Comparison of ENCODE assay signal across 21 cellular contexts in the genomic region with DNA sequence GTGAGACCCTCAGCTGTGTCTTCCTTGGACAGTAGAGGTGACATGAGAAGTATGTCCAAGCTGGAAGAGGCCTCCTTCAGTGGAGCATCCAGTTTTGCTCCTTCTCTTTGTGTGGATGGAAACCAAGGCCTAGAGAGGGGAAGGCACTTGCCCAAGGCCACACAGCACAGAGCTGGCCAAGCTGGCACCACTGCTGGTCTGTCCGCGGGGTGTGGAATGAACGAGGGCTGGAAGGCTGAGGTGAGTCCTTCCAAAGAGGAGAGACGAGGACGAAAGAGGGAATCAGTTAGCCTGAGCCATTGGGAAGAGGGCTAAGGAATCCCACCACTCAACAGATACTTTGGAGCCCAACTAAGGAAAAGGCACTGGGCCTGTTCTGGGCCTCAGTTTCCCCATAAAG. TPM values are rescaled to one million over a fixed set of nuclear protein-coding genes. Genes with fewer than 3 reads are reported as not detected.
DNase-seq lines count a peak whose midpoint lies in the region; ATAC-seq, FAIRE-seq and TF ChIP-seq lines count a peak whose summit lies in the region.
"Had no signal": no experiment of that assay in that cellular context is flagged by ENCODE, and none has a peak within 500 bp of the region (broad histone marks: within the 10 kb centered on the region; RNA-seq: fewer than 3 reads in every experiment).

No MANE protein-coding gene starts in this region.

- no peak for DNase-seq in CD4-positive, CD25-positive, alpha-beta regulatory T cell
- no peak for DNase-seq in H9
- no peak for DNase-seq in H1 (ENCODE audit: low read depth in 1 of 2, low spot score in 2 of 2)
- DNase-seq in NCI-H2081 (lab: John Stamatoyannopoulos, UW) = no peak
- no peak for DNase-seq in medulla oblongata (ENCODE audit: extremely low spot score)
- no peak for DNase-seq in smooth muscle cell (lab: John Stamatoyannopoulos, UW; ENCODE audit: unreplicated experiment)
- no peak for DNase-seq in colonic mucosa
- DNase-seq: activated T-cell treated with anti-CD3 and anti-CD28 coated beads, Interleukin-2, amount 50 U/mL, for 24 hours; BE2C; dermis blood vessel endothelial cell; foreskin fibroblast; GF-D8; NCI-H526 treated with DMSO at 0.1 percent for 48 hours; T-helper 1 cell had no signal

- H3K4ac ChIP-seq in H9 (ENCODE audit: low read depth, low read length) (no peak overlapping the region), H1 (replicated peaks; ENCODE audit: insufficient read length, low read depth, low read length) (no peak overlapping the region)

- no peak overlapping the region for H3K9ac ChIP-seq in H9 (ENCODE audit: extremely low read depth, insufficient read length, low read length)
- 0 out of 7 replicates have a peak overlapping the region, but pooled peaks of 1 of the 4 experiments have one; percentile 8 for H3K9ac ChIP-seq in H1 (replicated peaks in 1 of 4; ENCODE audit: extremely low read depth in 1 of 4, low read depth in 3 of 4, low read length in 3 of 4)
- H3K9ac ChIP-seq in parathyroid adenoma = no peak overlapping the region
- no peak overlapping the region for H3K9ac ChIP-seq in smooth muscle cell (ENCODE audit: low read depth)
- H3K9ac ChIP-seq in colonic mucosa (ENCODE audit: low read depth in 2 of 2, low read length in 2 of 2) = no peak overlapping the region

- no peak overlapping the region for H3K4me3 ChIP-seq in CD4-positive, CD25-positive, alpha-beta regulatory T cell (ENCODE audit: low read depth, low read length)
- H3K4me3 ChIP-seq in H1 (ENCODE audit: extremely low read depth in 1 of 4, insufficient read depth in 2 of 4, low read depth in 3 of 4, low read length in 4 of 4) = no peak overlapping the region
- H3K4me3 ChIP-seq in parathyroid adenoma (ENCODE audit: low read depth, low read length) = no peak overlapping the region
- no peak overlapping the region for H3K4me3 ChIP-seq in smooth muscle cell
- no peak overlapping the region for H3K4me3 ChIP-seq in colonic mucosa
- H3K4me3 ChIP-seq: breast epithelium, HAP-1, right atrium auricular region had no signal

- no peaks in the 10 kb centered on the region for H3K36me3 ChIP-seq in CD4-positive, CD25-positive, alpha-beta regulatory T cell (ENCODE audit: control insufficient read depth, insufficient read depth, low read length)
- H3K36me3 ChIP-seq in H1 (ENCODE audit: control insufficient read depth in 2 of 4, insufficient read depth in 4 of 4, low read length in 3 of 4) = no peaks in the 10 kb centered on the region
- H3K36me3 ChIP-seq in parathyroid adenoma (ENCODE audit: control insufficient read depth, insufficient read depth, low read length) = no peaks in the 10 kb centered on the region
- no peaks in the 10 kb centered on the region for H3K36me3 ChIP-seq in smooth muscle cell (ENCODE audit: low read depth)
- no peaks in the 10 kb centered on the region for H3K36me3 ChIP-seq in colonic mucosa
- H3K36me3 ChIP-seq: BE2C, breast epithelium, HAP-1, neutrophil, right atrium auricular region had no signal

- ATAC-seq in CD4-positive, CD25-positive, alpha-beta regulatory T cell (ENCODE audit: low read depth in 2 of 2) = no peak

- peaks cover 10% of the 10 kb centered on the region for H3F3A ChIP-seq in smooth muscle cell (ENCODE audit: low read depth)

- no peak overlapping the region for H2BK15ac ChIP-seq in H9 (ENCODE audit: low read depth, low read length)
- peak overlapping the region; percentile 88 for H2BK15ac ChIP-seq in H1 (ENCODE audit: low read length)

- CTCF ChIA-PET in H1 (lab: Charles Lee; ENCODE audit: partially characterized antibody) = interaction anchor here (0.6 to 2.4 kb wide), 7 partner anchors 12 to 266 kb away, joined by 3 to 13 read pairs (median 3); no protein-coding TSS in a partner anchor

- H3K36me3 Mint-ChIP-seq in CD4-positive, CD25-positive, alpha-beta regulatory T cell = peaks cover 31% of the 10 kb centered on the region
- peaks cover 0 to 2% (median 0%) of the 10 kb centered on the region in 3 experiments; a peak in 2 of 7 replicates for H3K36me3 Mint-ChIP-seq in H9 (ENCODE audit: insufficient read depth in 1 of 3, low read depth in 3 of 3)
- H3K36me3 Mint-ChIP-seq: mesothelial cell of epicardium had no signal

- H3K56ac ChIP-seq in H9 (ENCODE audit: insufficient read length, low read depth, low read length) (no peak overlapping the region), H1 (replicated peaks; ENCODE audit: insufficient read length, low read depth, low read length) (no peak overlapping the region)

- intact Hi-C loops in colonic mucosa (cut with DNase I) = no loop called here

- H4K5ac ChIP-seq in H9 (ENCODE audit: insufficient read length, low read depth, low read length) = no peak overlapping the region
- H4K5ac ChIP-seq in H1 (ENCODE audit: insufficient read length, low read depth, low read length) = no peak overlapping the region

- H3K4me1 ChIP-seq in CD4-positive, CD25-positive, alpha-beta regulatory T cell (ENCODE audit: control insufficient read depth, insufficient read depth, low read length, poor library complexity, severe bottlenecking) = peaks cover 44% of the 10 kb centered on the region
- no peaks in the 10 kb centered on the region for H3K4me1 ChIP-seq in H9 (ENCODE audit: insufficient read depth, low read length)
- peaks cover 0 to 9% (median 3%) of the 10 kb centered on the region in 4 experiments; a peak in 4 of 7 replicates for H3K4me1 ChIP-seq in H1 (replicated peaks in 1 of 4; ENCODE audit: control insufficient read depth in 3 of 4, insufficient read depth in 4 of 4, low read length in 3 of 4)
- H3K4me1 ChIP-seq in parathyroid adenoma = peaks cover 33% of the 10 kb centered on the region
- H3K4me1 ChIP-seq in smooth muscle cell (ENCODE audit: low read depth) = peaks cover 19% of the 10 kb centered on the region
- H3K4me1 ChIP-seq in colonic mucosa = peaks cover 16% of the 10 kb centered on the region

- peak overlapping the region in 2 of 3 donors; percentile 69 to 96 for H3K27ac Mint-ChIP-seq in CD4-positive, CD25-positive, alpha-beta regulatory T cell
- no peak overlapping the region; a peak in 1 of 7 replicates for H3K27ac Mint-ChIP-seq in H9
- H3K27ac Mint-ChIP-seq: mesothelial cell of epicardium had no signal

- no peaks in the 10 kb centered on the region for H3K27me3 ChIP-seq in CD4-positive, CD25-positive, alpha-beta regulatory T cell (ENCODE audit: control insufficient read depth, insufficient read depth, low read length)
- no peaks in the 10 kb centered on the region for H3K27me3 ChIP-seq in H9 (ENCODE audit: insufficient read depth, low read length)
- no peaks in the 10 kb centered on the region for H3K27me3 ChIP-seq in H1 (replicated peaks in 1 of 4; ENCODE audit: control insufficient read depth in 3 of 4, extremely low read depth in 1 of 4, insufficient read depth in 3 of 4, low read length in 3 of 4)
- H3K27me3 ChIP-seq in parathyroid adenoma (ENCODE audit: control insufficient read depth, insufficient read depth, low read length) = no peaks in the 10 kb centered on the region
- H3K27me3 ChIP-seq in smooth muscle cell (ENCODE audit: low read depth) = no peaks in the 10 kb centered on the region
- H3K27me3 ChIP-seq in colonic mucosa = no peaks in the 10 kb centered on the region
- H3K27me3 ChIP-seq: BE2C, breast epithelium, right atrium auricular region had no signal

- no CpG with 5 or more reads among the region's 5 CpGs for WGBS in H9 (ENCODE audit: extremely low coverage, insufficient read length, low lambda C conversion rate)
- 97% methylated on average over 5 of the region's 5 CpGs; no CpG with 5 or more reads in 1 of the 2 experiments for WGBS in H1 (ENCODE audit: extremely low coverage in 1 of 2, insufficient coverage in 1 of 2, insufficient read length in 1 of 2, insufficient replicate concordance in 2 of 2, low coverage in 1 of 2, low lambda C conversion rate in 2 of 2, missing lambda C conversion rate in 1 of 2), 2 experiments
- WGBS in smooth muscle cell (ENCODE audit: low lambda C conversion rate) = 100% methylated on average over 5 of the region's 5 CpGs

- H3K23me2 ChIP-seq in H9 (ENCODE audit: insufficient read length, low read depth, low read length, poor library complexity, severe bottlenecking) (no peaks in the 10 kb centered on the region), H1 (ENCODE audit: low read depth, low read length) (peaks cover 20% of the 10 kb centered on the region; the same call in 1 of the 2 replicates)

- H3K79me1 ChIP-seq in H9 (ENCODE audit: insufficient read depth, low read depth, low read length, poor library complexity, severe bottlenecking) (no peaks in the 10 kb centered on the region), H1 (ENCODE audit: low read depth, low read length) (no peaks in the 10 kb centered on the region)

- 0 out of 2 replicates have a peak overlapping the region, but pooled peaks have one; percentile 51 for H3K14ac ChIP-seq in H9 (ENCODE audit: insufficient read depth, low read length)
- no peak overlapping the region for H3K14ac ChIP-seq in H1 (ENCODE audit: insufficient read length)

- H4K8ac ChIP-seq in H9 (replicated peaks; ENCODE audit: insufficient read length, low read depth, low read length) (no peak overlapping the region), H1 (ENCODE audit: extremely low read depth, insufficient read depth, low read length) (peak overlapping the region; percentile 59; the same call in 1 of the 2 replicates)

- peak overlapping the region in 2 of 4 donors; percentile 13 to 40 for H3K4me3 Mint-ChIP-seq in CD4-positive, CD25-positive, alpha-beta regulatory T cell
- no peak overlapping the region for H3K4me3 Mint-ChIP-seq in H9
- H3K4me3 Mint-ChIP-seq: activated CD8-positive, alpha-beta T cell treated with anti-CD3 and anti-CD28 coated beads for 36 hours; activated T-cell treated with anti-CD3 and anti-CD28 coated beads, Interleukin-2, amount 50 U/mL, for 24 hours; mesothelial cell of epicardium had no signal

- H2BK5ac ChIP-seq in H9 (ENCODE audit: insufficient read length, low read length) (no peak overlapping the region), H1 (ENCODE audit: low read depth, low read length) (0 out of 2 replicates have a peak overlapping the region, but pooled peaks have one; percentile 35)

- H3K23ac ChIP-seq in H9 (ENCODE audit: insufficient read length, low read depth, low read length) (no peak overlapping the region), H1 (ENCODE audit: insufficient read length) (no peak overlapping the region)

- H3K9me3 Mint-ChIP-seq in CD4-positive, CD25-positive, alpha-beta regulatory T cell = no peaks in the 10 kb centered on the region
- no peaks in the 10 kb centered on the region for H3K9me3 Mint-ChIP-seq in H9
- H3K9me3 Mint-ChIP-seq: activated CD8-positive, alpha-beta T cell treated with anti-CD3 and anti-CD28 coated beads for 36 hours; activated T-cell treated with anti-CD3 and anti-CD28 coated beads, Interleukin-2, amount 50 U/mL, for 24 hours; mesothelial cell of epicardium had no signal

- H3K9me3 ChIP-seq in CD4-positive, CD25-positive, alpha-beta regulatory T cell (ENCODE audit: control insufficient read depth in 2 of 2, low read length in 2 of 2) = no peaks in the 10 kb centered on the region
- no peaks in the 10 kb centered on the region for H3K9me3 ChIP-seq in H9 (ENCODE audit: control insufficient read depth, low read depth, low read length)
- no peaks in the 10 kb centered on the region for H3K9me3 ChIP-seq in H1 (ENCODE audit: insufficient read depth in 2 of 2, low read depth in 1 of 2, low read length in 1 of 2)
- no peaks in the 10 kb centered on the region for H3K9me3 ChIP-seq in parathyroid adenoma (ENCODE audit: control insufficient read depth, low read length)
- no peaks in the 10 kb centered on the region for H3K9me3 ChIP-seq in smooth muscle cell (replicated peaks; ENCODE audit: low read depth)
- H3K9me3 ChIP-seq in colonic mucosa = no peaks in the 10 kb centered on the region
- H3K9me3 ChIP-seq: BE2C, breast epithelium, HAP-1, neutrophil, right atrium auricular region had no signal

- TF ChIP-seq RAD21 in H1 (IDR thresholded peaks at IDR 0.05 in 1 of 2, conservative IDR thresholded peaks at IDR 0.05 in 1 of 2; ENCODE audit: low read depth in 2 of 2, low read length in 2 of 2) = no peak

- no peak for TF ChIP-seq POLR2A in H1 (IDR thresholded peaks at IDR 0.05; ENCODE audit: control extremely low read depth in 1 of 2, low read depth in 2 of 2, low read length in 2 of 2)

- H2AFZ ChIP-seq in H9 (ENCODE audit: low read length) = no peak overlapping the region
- no peak overlapping the region for H2AFZ ChIP-seq in H1 (ENCODE audit: low read length)
- peak overlapping the region; percentile 56 for H2AFZ ChIP-seq in parathyroid adenoma
- no peak overlapping the region for H2AFZ ChIP-seq in smooth muscle cell (ENCODE audit: low read depth)

- no peaks in the 10 kb centered on the region for H4K20me1 ChIP-seq in H9 (ENCODE audit: control insufficient read depth, insufficient read depth, insufficient read length)
- H4K20me1 ChIP-seq in H1 (replicated peaks in 1 of 2; ENCODE audit: control insufficient read depth in 1 of 2, insufficient read depth in 2 of 2, low read length in 2 of 2) = peaks cover 0 to 9% of the 10 kb centered on the region in 2 experiments
- H4K20me1 ChIP-seq in smooth muscle cell (ENCODE audit: low read depth) = no peaks in the 10 kb centered on the region

- no peak overlapping the region for H3K4me2 ChIP-seq in H9 (ENCODE audit: insufficient read depth, insufficient read length, low read length)
- no peak overlapping the region for H3K4me2 ChIP-seq in H1 (ENCODE audit: insufficient read depth in 1 of 2, low read depth in 2 of 2, low read length in 2 of 2)
- H3K4me2 ChIP-seq in parathyroid adenoma (ENCODE audit: low read length) = peak overlapping the region; percentile 70
- H3K4me2 ChIP-seq in smooth muscle cell = no peak overlapping the region

- POLR2A ChIA-PET in H1 (lab: Charles Lee; ENCODE audit: partially characterized antibody) = interaction anchor here (1.1 kb wide), 2 partner anchors 8 to 10 kb away, joined by 3 to 4 read pairs; no protein-coding TSS in a partner anchor

- TF ChIP-seq EP300 in H1 (IDR thresholded peaks at IDR 0.05; ENCODE audit: borderline replicate concordance in 1 of 2, low read depth in 2 of 2, low read length in 2 of 2) = no peak

- no peaks in the 10 kb centered on the region for H3K79me2 ChIP-seq in H9 (ENCODE audit: insufficient read depth, low read length)
- no peaks in the 10 kb centered on the region for H3K79me2 ChIP-seq in H1 (ENCODE audit: control insufficient read depth in 1 of 2, insufficient read depth in 2 of 2, low read length in 2 of 2)
- H3K79me2 ChIP-seq in parathyroid adenoma = no peaks in the 10 kb centered on the region
- H3K79me2 ChIP-seq in smooth muscle cell (ENCODE audit: low read depth) = no peaks in the 10 kb centered on the region

- FAIRE-seq in H1 (lab: Jason Lieb, UNC) = no peak

- H3K27me3 Mint-ChIP-seq in CD4-positive, CD25-positive, alpha-beta regulatory T cell = no peaks in the 10 kb centered on the region
- no peaks in the 10 kb centered on the region for H3K27me3 Mint-ChIP-seq in H9 (ENCODE audit: low read depth)
- H3K27me3 Mint-ChIP-seq: activated CD8-positive, alpha-beta T cell treated with anti-CD3 and anti-CD28 coated beads for 36 hours; activated T-cell treated with anti-CD3 and anti-CD28 coated beads, Interleukin-2, amount 50 U/mL, for 24 hours had no signal

- TF ChIP-seq CTCF in H9 (conservative IDR thresholded peaks at IDR 0.05) = no peak
- no peak for TF ChIP-seq CTCF in H1 (IDR thresholded peaks at IDR 0.05; ENCODE audit: control extremely low read depth in 1 of 3, insufficient read depth in 1 of 3, low read depth in 1 of 3, low read length in 3 of 3)
- no peak for TF ChIP-seq CTCF in parathyroid adenoma (IDR thresholded peaks at IDR 0.05)
- no peak for TF ChIP-seq CTCF in smooth muscle cell (IDR thresholded peaks at IDR 0.05; ENCODE audit: borderline replicate concordance, insufficient read depth, poor library complexity, severe bottlenecking)
- TF ChIP-seq CTCF in colonic mucosa (IDR thresholded peaks at IDR 0.05) = no peak

- H2BK20ac ChIP-seq in H9 (ENCODE audit: low read depth, low read length, poor library complexity, severe bottlenecking) = no peak overlapping the region
- H2BK20ac ChIP-seq in H1 (ENCODE audit: low read length) = no peak overlapping the region

- no peak overlapping the region for H3K27ac ChIP-seq in CD4-positive, CD25-positive, alpha-beta regulatory T cell (ENCODE audit: insufficient read depth, low read length, poor library complexity, severe bottlenecking)
- H3K27ac ChIP-seq in H9 (ENCODE audit: insufficient read length, low read depth, low read length) (no peak overlapping the region), H1 (ENCODE audit: low read depth, low read length) (no peak overlapping the region), parathyroid adenoma (peak overlapping the region; percentile 76), smooth muscle cell (ENCODE audit: low read depth) (no peak overlapping the region), colonic mucosa (no peak overlapping the region)
- H3K27ac ChIP-seq: breast epithelium, neutrophil had no signal

- H4K91ac ChIP-seq in H9 (ENCODE audit: insufficient read length, low read depth, low read length) = no peak overlapping the region
- H4K91ac ChIP-seq in H1 (replicated peaks; ENCODE audit: insufficient read length, low read length) = peak overlapping the region; percentile 76

- H3T11ph ChIP-seq in H9 (ENCODE audit: low read length) = no peak overlapping the region

- H2AK5ac ChIP-seq in H9 (ENCODE audit: insufficient read length, low read length) (no peak overlapping the region), H1 (ENCODE audit: low read depth, low read length) (peak overlapping the region; percentile 84; the same call in 1 of the 2 replicates)

- H3K4me1 Mint-ChIP-seq in CD4-positive, CD25-positive, alpha-beta regulatory T cell = peaks cover 6 to 72% (median 45%) of the 10 kb centered on the region in 4 donors
- peaks cover 32 to 35% of the 10 kb centered on the region in 2 experiments for H3K4me1 Mint-ChIP-seq in H9

- H2BK12ac ChIP-seq in H9 (ENCODE audit: insufficient read length, low read depth, low read length) (no peak overlapping the region), H1 (ENCODE audit: low read depth, low read length) (peak overlapping the region; percentile 92; the same call in 1 of the 2 replicates)

- H3K18ac ChIP-seq in H9 (ENCODE audit: insufficient read length, low read depth, low read length) (no peak overlapping the region), H1 (ENCODE audit: extremely low read depth, low read length) (peak overlapping the region; percentile 38; the same call in 1 of the 2 replicates)

- no peak overlapping the region for H2BK120ac ChIP-seq in H9 (ENCODE audit: low read depth, low read length, poor library complexity, severe bottlenecking)
- no peak overlapping the region for H2BK120ac ChIP-seq in H1 (replicated peaks; ENCODE audit: low read depth, low read length)

RNA-seq across cellular contexts. Expression of gene SELENON, which starts 27.8 kb away (rescaled TPM):
- total RNA-seq in CD4-positive, CD25-positive, alpha-beta regulatory T cell = 19.2 TPM
- polyA plus RNA-seq in CD4-positive, CD25-positive, alpha-beta regulatory T cell = 1 to 10 TPM; 1.2 to 2.7 (median 2.0) TPM
- total RNA-seq in H9 (2021) (89.0 and 90.9 TPM in 2 replicates), smooth muscle cell (26.6 and 32.6 TPM in 2 replicates), colonic mucosa (10 to 100 TPM; 39.6 to 43.3 TPM)
- total RNA-seq in H1 (2021; fragmentation: NEBNext Ultra II Directional; extraction: Animal tissue kit (Norgen Biotek cat#: 25700)) = 77.4 and 77.6 TPM in 2 replicates
- polyA plus RNA-seq in H1 (2011; rRNA removed) (43.0 and 67.3 TPM in 2 replicates), smooth muscle cell (48.9 and 62.9 TPM in 2 replicates)
- polyA plus RNA-seq in H1 (2011; cell fraction: cytosol; rRNA removed) = 36.6 TPM
- 58.6 TPM for polyA plus RNA-seq in H1 (2011; cell fraction: nucleus; rRNA removed)
- polyA plus RNA-seq in H1 (2012, experiment 1 of 2) = 72.8 to 99.4 TPM (median 83.9 TPM) in 4 replicates
- 89.8 TPM for polyA plus RNA-seq in H1 (2012, experiment 2 of 2)
- 103 TPM for polyA plus RNA-seq in H1 (2013, experiment 1 of 2)
- 109 TPM for polyA plus RNA-seq in H1 (2013, experiment 2 of 2)
- 25.4 and 44.6 TPM in 2 replicates for polyA minus RNA-seq in H1 (2011; rRNA and poly(A)+ RNA removed)
- polyA minus RNA-seq in H1 (2011; cell fraction: cytosol; rRNA and poly(A)+ RNA removed) = 47.6 TPM
- 23.2 TPM for polyA minus RNA-seq in H1 (2011; cell fraction: nucleus; rRNA and poly(A)+ RNA removed)

RNA-seq across cellular contexts. Expression of gene MTFR1L, which starts 47.6 kb away (rescaled TPM):
- total RNA-seq in CD4-positive, CD25-positive, alpha-beta regulatory T cell = 32.9 TPM
- polyA plus RNA-seq in CD4-positive, CD25-positive, alpha-beta regulatory T cell = 10 to 100 TPM; 29.7 to 56.1 (median 32.4) TPM
- 31.5 and 32.5 TPM in 2 replicates for total RNA-seq in H9 (2021)
- total RNA-seq in H1 (2021; fragmentation: NEBNext Ultra II Directional; extraction: Animal tissue kit (Norgen Biotek cat#: 25700)) = 20.8 and 23.1 TPM in 2 replicates
- polyA plus RNA-seq in H1 (2011; rRNA removed) = 23.1 and 39.9 TPM in 2 replicates
- 25.9 TPM for polyA plus RNA-seq in H1 (2011; cell fraction: cytosol; rRNA removed)
- polyA plus RNA-seq in H1 (2011; cell fraction: nucleus; rRNA removed) = 27.3 TPM
- 20.5 to 26.2 TPM (median 22.8 TPM) in 4 replicates for polyA plus RNA-seq in H1 (2012, experiment 1 of 2)
- polyA plus RNA-seq in H1 (2012, experiment 2 of 2) = 21.2 TPM
- 17.5 TPM for polyA plus RNA-seq in H1 (2013, experiment 1 of 2)
- polyA plus RNA-seq in H1 (2013, experiment 2 of 2) = 15.3 TPM
- polyA minus RNA-seq in H1 (2011; rRNA and poly(A)+ RNA removed) = 23.2 and 27.4 TPM in 2 replicates
- polyA minus RNA-seq in H1 (2011; cell fraction: cytosol; rRNA and poly(A)+ RNA removed) = 10.6 TPM
- polyA minus RNA-seq in H1 (2011; cell fraction: nucleus; rRNA and poly(A)+ RNA removed) = 16.7 TPM
- total RNA-seq in smooth muscle cell = 39.9 and 47.2 TPM in 2 replicates
- polyA plus RNA-seq in smooth muscle cell = 63.9 and 71.2 TPM in 2 replicates
- 10 to 100 TPM; 36.3 to 48.6 TPM for total RNA-seq in colonic mucosa

Comparison
In these comparisons a context has a peak if more than half of its experiments do, and no peak if none do; other contexts are left out.
1. H3K27ac Mint-ChIP-seq: peak in CD4-positive, CD25-positive, alpha-beta regulatory T cell (2 of 3); none in H9 (0 of 3).